In the genomic region with DNA sequence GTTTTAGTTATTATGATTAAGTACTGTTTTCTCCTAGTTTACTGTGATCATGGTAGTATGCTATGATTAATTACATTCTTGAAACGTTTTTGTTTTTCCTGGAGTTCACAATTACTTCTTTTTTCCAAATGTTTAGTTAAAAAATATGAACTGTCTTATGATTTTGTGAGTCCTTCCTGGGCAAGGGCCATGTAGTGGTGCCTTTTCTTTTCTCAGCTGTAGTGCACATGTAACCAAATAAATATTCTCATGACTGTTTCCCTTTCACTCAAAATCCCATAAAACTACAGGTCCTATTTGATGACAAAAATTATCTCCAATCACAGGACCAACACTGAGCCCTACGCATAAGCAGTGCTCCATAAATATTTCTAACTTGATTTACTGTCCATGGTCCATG, we compare ENCODE assay signal across 19 cellular contexts.
"Had no signal": no experiment of that assay in that cellular context is flagged by ENCODE, and none has a peak within 500 bp of the region (broad histone marks: within the 10 kb centered on the region; RNA-seq: fewer than 3 reads in every experiment).

No MANE protein-coding gene starts in this region.

- H3K4me3 Mint-ChIP-seq: mesothelial cell of epicardium; naive B cell; natural killer cell; stimulated activated effector memory CD8-positive, alpha-beta T cell treated with anti-CD3 and anti-CD28 coated beads, Interleukin-12 subunit alpha, Interleukin-12 subunit beta, amount 100 ng/mL, for 72 hours; stimulated activated naive CD8-positive, alpha-beta T cell treated with anti-CD3 and anti-CD28 coated beads, Interleukin-15, amount 100 ng/mL, for 72 hours had no signal

- H3K36me3 ChIP-seq: left lung, lower lobe of right lung, ovary, right atrium auricular region, right lobe of liver, spleen, transverse colon, upper lobe of right lung had no signal

- H3K27ac Mint-ChIP-seq: mesothelial cell of epicardium; natural killer cell; progenitor cell of endocrine pancreas; stimulated activated effector memory CD8-positive, alpha-beta T cell treated with anti-CD3 and anti-CD28 coated beads, Interleukin-12 subunit alpha, Interleukin-12 subunit beta, amount 100 ng/mL, for 72 hours; stimulated activated naive CD8-positive, alpha-beta T cell treated with anti-CD3 and anti-CD28 coated beads, Interleukin-15, amount 100 ng/mL, for 72 hours had no signal

- DNase-seq: left colon; left lung; lower lobe of right lung; mesendoderm; naive B cell; natural killer cell; ovary; right lobe of liver; spleen; stimulated activated CD4-positive, alpha-beta T cell treated with anti-CD3 and anti-CD28 coated beads, Interleukin-4, amount 100 ng/mL, for 24 hours; stimulated activated naive CD4-positive, alpha-beta T cell treated with Interleukin-2 at 50 U/mL for 16 hours; stimulated activated naive CD8-positive, alpha-beta T cell treated with anti-CD3 and anti-CD28 coated beads, Interleukin-15, amount 100 ng/mL, for 72 hours; transverse colon; upper lobe of right lung had no signal

- H3K27me3 ChIP-seq: left lung, ovary, right atrium auricular region, right lobe of liver, transverse colon, upper lobe of right lung had no signal

- H3K36me3 Mint-ChIP-seq: mesothelial cell of epicardium; natural killer cell; stimulated activated effector memory CD8-positive, alpha-beta T cell treated with anti-CD3 and anti-CD28 coated beads, Interleukin-12 subunit alpha, Interleukin-12 subunit beta, amount 100 ng/mL, for 72 hours had no signal

- H3K9me3 ChIP-seq: left lung, lower lobe of right lung, ovary, right atrium auricular region, right lobe of liver, spleen, transverse colon, upper lobe of right lung had no signal

- H3K4me3 ChIP-seq: left lung, lower lobe of right lung, ovary, right atrium auricular region, right lobe of liver, skin epidermis, spleen, transverse colon, upper lobe of right lung had no signal

- H3K4me1 ChIP-seq: left lung, lower lobe of right lung, right atrium auricular region, right lobe of liver, spleen, transverse colon, upper lobe of right lung had no signal

- H3K4me1 Mint-ChIP-seq: mesothelial cell of epicardium; natural killer cell; stimulated activated naive CD8-positive, alpha-beta T cell treated with anti-CD3 and anti-CD28 coated beads, Interleukin-15, amount 100 ng/mL, for 72 hours had no signal

- H3K27ac ChIP-seq: left lung, lower lobe of right lung, ovary, right atrium auricular region, right lobe of liver, spleen, transverse colon, upper lobe of right lung had no signal

- H3K9me3 Mint-ChIP-seq: natural killer cell; stimulated activated effector memory CD8-positive, alpha-beta T cell treated with anti-CD3 and anti-CD28 coated beads, Interleukin-12 subunit alpha, Interleukin-12 subunit beta, amount 100 ng/mL, for 72 hours; stimulated activated naive CD8-positive, alpha-beta T cell treated with anti-CD3 and anti-CD28 coated beads, Interleukin-15, amount 100 ng/mL, for 72 hours had no signal
